Comparison of ENCODE assay signal across 20 cellular contexts in the genomic region with DNA sequence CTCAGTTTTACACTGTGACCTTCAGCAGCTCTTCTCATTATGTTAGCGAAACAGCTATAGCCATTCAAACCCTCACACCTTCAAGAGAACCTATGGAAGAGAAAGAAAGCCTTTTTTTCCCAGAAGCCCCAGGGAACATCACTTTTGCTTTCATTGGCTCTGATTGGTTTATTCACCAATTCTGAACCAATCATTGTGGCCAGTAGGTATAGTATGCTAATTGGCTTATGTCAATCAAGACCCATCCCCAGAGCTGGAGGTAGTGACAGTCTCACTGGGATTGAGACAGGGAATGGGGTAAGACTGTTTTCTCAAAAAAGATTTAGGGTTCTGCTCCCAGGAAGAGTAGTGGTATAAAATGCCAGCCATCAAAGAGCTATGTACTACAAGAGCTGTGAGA.
"Had no signal": no experiment of that assay in that cellular context is flagged by ENCODE, and none has a peak within 500 bp of the region (broad histone marks: within the 10 kb centered on the region; RNA-seq: fewer than 3 reads in every experiment).

No MANE protein-coding gene starts in this region.

- H3K27ac Mint-ChIP-seq: memory B cell; natural killer cell treated with Interleukin-12 subunit alpha and Interleukin-12 subunit beta and Interleukin-15 and Interleukin-18, amount 100 ng/mL, for 72 hours; stimulated activated effector memory CD8-positive, alpha-beta T cell treated with anti-CD3 and anti-CD28 coated beads, Interleukin-12 subunit alpha, Interleukin-12 subunit beta, amount 100 ng/mL, for 72 hours; stimulated activated naive CD8-positive, alpha-beta T cell treated with anti-CD3 and anti-CD28 coated beads, Interleukin-15, Interleukin-2, amounts not matched to agents 100 ng/mL and 50 ng/mL, for 24 hours had no signal

- H3K27me3 Mint-ChIP-seq: memory B cell; natural killer cell treated with Interleukin-12 subunit alpha and Interleukin-12 subunit beta and Interleukin-15 and Interleukin-18, amount 100 ng/mL, for 72 hours; stimulated activated naive CD8-positive, alpha-beta T cell treated with anti-CD3 and anti-CD28 coated beads, Interleukin-15, Interleukin-2, amounts not matched to agents 100 ng/mL and 50 ng/mL, for 24 hours had no signal

- H3K4me1 Mint-ChIP-seq: memory B cell; stimulated activated effector memory CD8-positive, alpha-beta T cell treated with anti-CD3 and anti-CD28 coated beads, Interleukin-12 subunit alpha, Interleukin-12 subunit beta, amount 100 ng/mL, for 72 hours had no signal

- ATAC-seq: left cardiac atrium; lower lobe of right lung; natural killer cell treated with Interleukin-12 subunit alpha and Interleukin-12 subunit beta and Interleukin-15 and Interleukin-18, amount 100 ng/mL, for 72 hours; psoas muscle; right lobe of liver; stimulated activated effector memory CD8-positive, alpha-beta T cell treated with anti-CD3 and anti-CD28 coated beads, Interleukin-12 subunit alpha, Interleukin-12 subunit beta, amount 100 ng/mL, for 72 hours had no signal

- H3K4me3 Mint-ChIP-seq: memory B cell; natural killer cell treated with Interleukin-12 subunit alpha and Interleukin-12 subunit beta and Interleukin-15 and Interleukin-18, amount 100 ng/mL, for 72 hours; stimulated activated effector memory CD8-positive, alpha-beta T cell treated with anti-CD3 and anti-CD28 coated beads, Interleukin-12 subunit alpha, Interleukin-12 subunit beta, amount 100 ng/mL, for 72 hours; stimulated activated naive CD8-positive, alpha-beta T cell treated with anti-CD3 and anti-CD28 coated beads, Interleukin-15, Interleukin-2, amounts not matched to agents 100 ng/mL and 50 ng/mL, for 24 hours had no signal

- H3K9me3 Mint-ChIP-seq: memory B cell; natural killer cell treated with Interleukin-12 subunit alpha and Interleukin-12 subunit beta and Interleukin-15 and Interleukin-18, amount 100 ng/mL, for 72 hours; stimulated activated effector memory CD8-positive, alpha-beta T cell treated with anti-CD3 and anti-CD28 coated beads, Interleukin-12 subunit alpha, Interleukin-12 subunit beta, amount 100 ng/mL, for 72 hours; stimulated activated naive CD8-positive, alpha-beta T cell treated with anti-CD3 and anti-CD28 coated beads, Interleukin-15, Interleukin-2, amounts not matched to agents 100 ng/mL and 50 ng/mL, for 24 hours had no signal

- H3K27me3 ChIP-seq: esophagus squamous epithelium, right lobe of liver, tibial artery, upper lobe of left lung, uterus had no signal

- H3K27ac ChIP-seq: esophagus squamous epithelium, left ventricle myocardium inferior, lower lobe of right lung, psoas muscle, right lobe of liver, tibial artery, upper lobe of left lung, uterus had no signal

- H3K9me3 ChIP-seq: esophagus squamous epithelium, left ventricle myocardium inferior, lower lobe of right lung, psoas muscle, right lobe of liver, tibial artery, upper lobe of left lung, uterus had no signal

- H3K36me3 ChIP-seq: uterus had no signal

- H3K4me3 ChIP-seq: esophagus squamous epithelium, left ventricle myocardium inferior, lower lobe of right lung, psoas muscle, right lobe of liver, tibial artery, upper lobe of left lung, uterus had no signal

- H3K4me1 ChIP-seq: esophagus squamous epithelium, left ventricle myocardium inferior, lower lobe of right lung, psoas muscle, right lobe of liver, tibial artery, upper lobe of left lung had no signal

- DNase-seq: dermis blood vessel endothelial cell; esophagus squamous epithelium; foreskin fibroblast; kidney; left cardiac atrium; left ventricle myocardium inferior; lower lobe of right lung; midbrain; psoas muscle; retina; right lobe of liver; stimulated activated CD4-positive, alpha-beta T cell treated with anti-CD3 and anti-CD28 coated beads, Interleukin-4, amount 100 ng/mL, for 1 hour; stimulated activated CD8-positive, alpha-beta memory T cell treated with anti-CD3 and anti-CD28 coated beads, Interleukin-4, amount 100 ng/mL, for 48 hours; tibial artery; upper lobe of left lung; uterus had no signal

- H3K36me3 Mint-ChIP-seq: natural killer cell treated with Interleukin-12 subunit alpha and Interleukin-12 subunit beta and Interleukin-15 and Interleukin-18, amount 100 ng/mL, for 72 hours; stimulated activated effector memory CD8-positive, alpha-beta T cell treated with anti-CD3 and anti-CD28 coated beads, Interleukin-12 subunit alpha, Interleukin-12 subunit beta, amount 100 ng/mL, for 72 hours had no signal
